8 cellular contexts compared by ENCODE assay signal in the genomic region with DNA sequence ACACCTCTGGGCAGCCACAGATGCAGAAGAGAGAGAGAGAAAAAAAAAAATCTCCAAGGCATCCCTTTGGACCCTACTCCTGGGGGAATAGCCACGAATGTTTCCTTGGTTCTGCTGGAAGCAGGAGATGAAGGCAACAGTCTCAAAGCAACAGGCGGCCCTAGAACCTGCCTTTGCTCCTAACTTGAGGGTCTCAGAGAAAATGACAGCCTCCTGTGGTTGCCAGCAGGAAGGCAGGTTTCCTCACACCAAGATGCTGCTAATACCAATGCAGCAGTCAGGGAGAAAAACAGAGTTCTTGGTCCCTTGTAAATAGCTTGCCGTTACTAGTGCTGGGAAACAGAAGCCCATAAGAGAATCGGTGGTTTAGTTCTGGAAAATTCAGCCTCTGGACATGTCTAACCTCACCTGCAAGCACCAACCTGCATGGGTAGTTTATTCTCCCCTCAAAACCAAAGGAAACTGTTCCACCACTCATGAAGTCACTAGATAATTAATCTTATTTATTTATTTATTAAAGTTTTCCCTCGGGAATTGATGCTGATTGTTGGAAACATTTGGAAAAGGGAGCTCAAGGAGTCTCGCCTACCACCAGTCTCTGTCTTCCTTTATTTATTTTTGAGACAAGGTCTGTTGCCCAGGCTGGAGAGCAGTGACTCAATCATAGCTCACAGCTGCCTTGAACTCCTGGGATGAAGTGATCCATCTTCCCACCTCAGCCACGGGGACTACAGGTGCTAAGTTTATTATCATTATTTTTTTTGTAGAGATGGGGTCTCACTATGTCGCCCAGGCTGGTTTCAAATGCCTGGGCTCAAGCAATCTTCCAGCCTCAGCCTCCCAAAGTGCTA. TPM values are rescaled to one million over a fixed set of nuclear protein-coding genes. Genes with fewer than 3 reads are reported as not detected.
A peak's percentile ranks its signal among the peaks of the same experiment; 100 is the strongest.
DNase-seq lines count a peak whose midpoint lies in the region; ATAC-seq and TF ChIP-seq lines count a peak whose summit lies in the region.

No MANE protein-coding gene starts in this region.

- intact Hi-C loops in gastrocnemius medialis (cut with DNase I; ENCODE audit: low total_unique reads) = no loop called here

- H3K36me3 ChIP-seq in gastrocnemius medialis = no peaks in the 10 kb centered on the region

- no peak for TF ChIP-seq CTCF in foreskin keratinocyte (conservative IDR thresholded peaks at IDR 0.05)
- TF ChIP-seq CTCF in gastrocnemius medialis (IDR thresholded peaks at IDR 0.05 in 4 of 5, conservative IDR thresholded peaks at IDR 0.05 in 1 of 5) = no peak

- TF ChIP-seq POLR2A in gastrocnemius medialis (IDR thresholded peaks at IDR 0.05) = no peak

- H3K4me1 ChIP-seq in foreskin keratinocyte = peaks cover 28% of the 10 kb centered on the region
- peaks cover 0 to 12% of the 10 kb centered on the region in 2 donors for H3K4me1 ChIP-seq in gastrocnemius medialis

- H3K27ac ChIP-seq in foreskin keratinocyte (peak overlapping the region; percentile 36), gastrocnemius medialis (no peak overlapping the region)

- ATAC-seq in GM18502 (IDR thresholded peaks at IDR 0.05; ENCODE audit: poor library complexity, unreplicated experiment) (peak; percentile 42), foreskin keratinocyte (peak; percentile 82), gastrocnemius medialis (no peak), HG02852 (IDR thresholded peaks at IDR 0.05; ENCODE audit: unreplicated experiment) (no peak)

- peak; percentile 19 for DNase-seq in RPMI8226
- peak; percentile 54 to 69 for DNase-seq in foreskin keratinocyte
- DNase-seq in gastrocnemius medialis = no peak
- DNase-seq in OCI-M2 (lab: John Stamatoyannopoulos, UW; ENCODE audit: unreplicated experiment) = no peak
- no peak for DNase-seq in 8988T
- DNase-seq in NCI-H187 treated with DMSO at 0.1 percent for 48 hours (lab: John Stamatoyannopoulos, UW) = no peak

- peak overlapping the region in 3 of 4 donors; percentile 44 to 67 (median 53) for H3K4me3 ChIP-seq in gastrocnemius medialis

- H3K9me3 ChIP-seq in gastrocnemius medialis = no peaks in the 10 kb centered on the region

- in situ Hi-C loops in gastrocnemius medialis (cut with MboI; ENCODE audit: low sequenced_read_pairs in 4 of 4) = no loop called here

- H3K27me3 ChIP-seq in foreskin keratinocyte = no peaks in the 10 kb centered on the region
- H3K27me3 ChIP-seq in gastrocnemius medialis = no peaks in the 10 kb centered on the region

RNA-seq across cellular contexts. Expression of a gene that starts 0.9 kb away (rescaled TPM):
- 61.3 and 66.8 TPM in 2 replicates for total RNA-seq in foreskin keratinocyte
- 14.3 and 15.1 TPM in 2 replicates for polyA plus RNA-seq in foreskin keratinocyte
- 1 to 10 TPM in 3 of 4 donors, under 1 TPM in 1; 0.29 to 3.6 (median 1.7) TPM for total RNA-seq in gastrocnemius medialis

Comparison
In these comparisons a context has a peak if more than half of its experiments do, and no peak if none do; other contexts are left out.
1. ATAC-seq: peak in GM18502 (single experiment) and foreskin keratinocyte (single experiment); none in gastrocnemius medialis (0 of 2) and HG02852 (single experiment).
2. DNase-seq: peak in RPMI8226 (single experiment) and foreskin keratinocyte (2 of 2); none in gastrocnemius medialis (0 of 2), OCI-M2 (single experiment), 8988T (single experiment) and NCI-H187 treated with DMSO at 0.1 percent for 48 hours (single experiment).
3. RNA of a gene that starts 0.9 kb away (total RNA-seq): 61.3 to 66.8 TPM in foreskin keratinocyte; 0.29 to 3.6 TPM in gastrocnemius medialis; every median in the first group is over 10 times any median in the second.